ENCODE assay signal across 8 cellular contexts in the genomic region with DNA sequence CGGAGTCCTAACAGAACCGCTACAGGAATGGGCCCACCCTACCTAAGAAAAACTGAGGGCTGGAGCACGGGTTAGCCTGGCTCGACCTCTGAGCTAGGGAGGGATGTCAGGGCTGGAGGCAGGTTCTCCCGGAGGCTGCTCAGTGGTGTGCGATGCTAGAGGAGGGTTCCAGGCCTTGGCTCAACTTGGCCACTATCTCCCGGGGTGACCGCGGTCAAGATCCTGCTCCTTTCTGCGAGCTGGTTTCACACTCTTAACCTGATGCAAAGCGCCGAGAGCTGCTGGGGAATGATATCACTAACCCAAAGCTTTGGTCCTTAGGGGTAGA. TPM values are rescaled to one million over a fixed set of nuclear protein-coding genes. Genes with fewer than 3 reads are reported as not detected.
DNase-seq lines count a peak whose midpoint lies in the region; ATAC-seq and TF ChIP-seq lines count a peak whose summit lies in the region.

No MANE protein-coding gene starts in this region.

- no peak for TF ChIP-seq CTCF in OCI-LY3 (IDR thresholded peaks at IDR 0.05; ENCODE audit: low read depth, low read length)
- TF ChIP-seq CTCF in osteoblast (IDR thresholded peaks at IDR 0.05; ENCODE audit: extremely low read depth, low read depth, low read length), result no peak

- peak overlapping the region; percentile 92 for H3K9ac ChIP-seq in OCI-LY3 (ENCODE audit: low read length)

- H3K79me2 ChIP-seq in OCI-LY3 (ENCODE audit: low read length), result peaks cover 29% of the 10 kb centered on the region
- H3K79me2 ChIP-seq in osteoblast (ENCODE audit: insufficient read depth, low read length), result peaks cover 20% of the 10 kb centered on the region

- H3K4me1 ChIP-seq in OCI-LY3 (ENCODE audit: low read length) (peaks cover 11% of the 10 kb centered on the region), osteoblast (ENCODE audit: insufficient read depth, low read length) (peaks cover 12% of the 10 kb centered on the region)

- peaks cover 24% of the 10 kb centered on the region for H3K4me1 Mint-ChIP-seq in activated CD4-positive, alpha-beta T cell treated with anti-CD3 and anti-CD28 coated beads, Interleukin-2, amount 10 ng/mL, durations not matched to agents 24 days and 14 days

- peaks cover 23% of the 10 kb centered on the region for H3K36me3 Mint-ChIP-seq in activated CD4-positive, alpha-beta T cell treated with anti-CD3 and anti-CD28 coated beads, Interleukin-2, amount 10 ng/mL, durations not matched to agents 24 days and 14 days (ENCODE audit: low read depth)

- no peaks in the 10 kb centered on the region for H3K9me3 ChIP-seq in OCI-LY3 (ENCODE audit: insufficient read depth, low read length)
- no peaks in the 10 kb centered on the region for H3K9me3 ChIP-seq in osteoblast (ENCODE audit: low read depth, low read length)

- H3K27me3 Mint-ChIP-seq in activated CD4-positive, alpha-beta T cell treated with anti-CD3 and anti-CD28 coated beads, Interleukin-2, amount 10 ng/mL, durations not matched to agents 24 days and 14 days, result peaks cover 2% of the 10 kb centered on the region

- no peak for DNase-seq in activated CD4-positive, alpha-beta T cell treated with anti-CD3 and anti-CD28 coated beads, Interleukin-2, amount 10 ng/mL, durations not matched to agents 24 days and 14 days
- DNase-seq in activated CD4-positive, alpha-beta T cell treated with anti-CD3 and anti-CD28 coated beads, Interleukin-2, amount 50 U/mL, for 1 hour, result no peak
- DNase-seq in osteoblast (ENCODE audit: insufficient read length, low spot score, missing footprints), result no peak
- no peak for DNase-seq in NCI-H1436 (lab: John Stamatoyannopoulos, UW)
- no peak for DNase-seq in LoVo (ENCODE audit: low spot score)

- H3K27me3 ChIP-seq in OCI-LY3 (ENCODE audit: low read depth, low read length), result no peaks in the 10 kb centered on the region
- H3K27me3 ChIP-seq in osteoblast (ENCODE audit: insufficient read depth, low read length), result no peaks in the 10 kb centered on the region

- H3K9me3 Mint-ChIP-seq in activated CD4-positive, alpha-beta T cell treated with anti-CD3 and anti-CD28 coated beads, Interleukin-2, amount 10 ng/mL, durations not matched to agents 24 days and 14 days, result no peaks in the 10 kb centered on the region

- H3K27ac Mint-ChIP-seq in activated CD4-positive, alpha-beta T cell treated with anti-CD3 and anti-CD28 coated beads, Interleukin-2, amount 10 ng/mL, durations not matched to agents 24 days and 14 days, result peak overlapping the region; percentile 100

- H4K20me1 ChIP-seq in OCI-LY3 (ENCODE audit: insufficient read depth, low read length), result no peaks in the 10 kb centered on the region
- no peaks in the 10 kb centered on the region for H4K20me1 ChIP-seq in osteoblast (ENCODE audit: insufficient read depth, low read length)

- intact Hi-C loops in activated CD4-positive, alpha-beta T cell treated with anti-CD3 and anti-CD28 coated beads, Interleukin-2, amount 10 ng/mL, durations not matched to agents 24 days and 14 days (cut with micrococcal nuclease), result loop anchor here (1.0 to 10.0 kb wide), 5 partner anchors 19 to 394 kb away; a partner anchor contains a TSS

- H3K4me3 ChIP-seq in OCI-LY3 (ENCODE audit: low read length) (peak overlapping the region; percentile 85), osteoblast (ENCODE audit: insufficient read depth, low read length) (peak overlapping the region; percentile 92)

- peak; percentile 48 for ATAC-seq in esophagus mucosa
- ATAC-seq in HG03565 (IDR thresholded peaks at IDR 0.05; ENCODE audit: unreplicated experiment), result no peak

- H2AFZ ChIP-seq in OCI-LY3 (ENCODE audit: low read depth, low read length) (peak overlapping the region; percentile 55; the same call in 1 of the 2 replicates), osteoblast (ENCODE audit: low read length) (peak overlapping the region; percentile 99)

- peak overlapping the region; percentile 88 for H3K4me2 ChIP-seq in OCI-LY3 (ENCODE audit: low read length)
- H3K4me2 ChIP-seq in osteoblast (ENCODE audit: insufficient read depth, low read length), result peak overlapping the region; percentile 95

- H3K4me3 Mint-ChIP-seq in activated CD4-positive, alpha-beta T cell treated with anti-CD3 and anti-CD28 coated beads, Interleukin-2, amount 10 ng/mL, durations not matched to agents 24 days and 14 days, result peak overlapping the region; percentile 99

- H3K27ac ChIP-seq in OCI-LY3 (ENCODE audit: low read length), result no peak overlapping the region
- peak overlapping the region; percentile 97 for H3K27ac ChIP-seq in osteoblast (ENCODE audit: low read depth, low read length)

- H3K36me3 ChIP-seq in OCI-LY3 (replicated peaks; ENCODE audit: low read depth, low read length), result peaks cover 5% of the 10 kb centered on the region
- peaks cover 15% of the 10 kb centered on the region for H3K36me3 ChIP-seq in osteoblast (ENCODE audit: insufficient read depth, low read length)

RNA-seq across cellular contexts. Expression of a gene that starts 0.3 kb away (rescaled TPM):
- 121 TPM in 2 replicates for total RNA-seq in activated CD4-positive, alpha-beta T cell treated with anti-CD3 and anti-CD28 coated beads, Interleukin-2, amount 10 ng/mL, durations not matched to agents 24 days and 14 days
- total RNA-seq in esophagus mucosa (49.3 TPM), osteoblast (59.4 and 61.0 TPM in 2 replicates)

RNA-seq across cellular contexts. Expression of a gene that starts 58.9 kb away (rescaled TPM):
- total RNA-seq in activated CD4-positive, alpha-beta T cell treated with anti-CD3 and anti-CD28 coated beads, Interleukin-2, amount 10 ng/mL, durations not matched to agents 24 days and 14 days, result 24.0 and 26.7 TPM in 2 replicates
- total RNA-seq in esophagus mucosa (4.4 TPM), osteoblast (86.9 and 106 TPM in 2 replicates)
